14 cellular contexts compared by ENCODE assay signal in the genomic region with DNA sequence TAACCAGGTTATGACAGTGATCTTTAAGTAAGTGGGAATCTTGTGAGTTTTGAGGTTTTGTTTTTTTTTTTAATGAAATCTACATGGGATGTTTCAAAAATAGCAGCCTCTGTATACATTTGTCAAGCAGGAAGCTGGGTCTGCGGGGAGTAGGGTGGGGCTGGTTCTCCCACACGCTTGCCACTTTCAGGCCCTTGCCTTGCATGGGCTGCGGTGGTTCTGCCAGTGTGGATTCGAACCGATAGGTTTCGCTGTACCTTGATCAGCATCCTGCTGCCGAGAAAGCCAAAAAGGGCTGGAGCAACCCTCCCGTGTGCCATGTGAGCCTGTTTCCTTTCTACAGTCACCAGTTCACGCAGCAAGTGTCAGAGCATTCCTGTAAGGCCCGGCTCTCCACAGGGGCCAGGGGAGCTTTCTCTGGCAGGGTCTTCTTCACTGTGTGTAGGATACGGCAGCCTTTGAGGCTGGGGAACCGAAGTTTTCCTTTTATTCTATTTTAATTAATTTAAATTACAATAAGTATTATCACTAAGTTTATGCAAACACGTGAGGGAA.
DNase-seq lines count a peak whose midpoint lies in the region; ATAC-seq and TF ChIP-seq lines count a peak whose summit lies in the region.
"Had no signal": no experiment of that assay in that cellular context is flagged by ENCODE, and none has a peak within 500 bp of the region (broad histone marks: within the 10 kb centered on the region; RNA-seq: fewer than 3 reads in every experiment).

No MANE protein-coding gene starts in this region.

- peaks cover 35% of the 10 kb centered on the region for H3K4me1 ChIP-seq in CD8-positive, alpha-beta T cell (ENCODE audit: insufficient read depth, low read length)
- H3K4me1 ChIP-seq: parathyroid adenoma had no signal

- no peak for TF ChIP-seq CTCF in CD8-positive, alpha-beta T cell (IDR thresholded peaks at IDR 0.05)
- TF ChIP-seq CTCF in WERI-Rb-1 (IDR thresholded peaks at IDR 0.05; ENCODE audit: low read depth, low read length) (no peak), natural killer cell (IDR thresholded peaks at IDR 0.05) (no peak)

- H3K27me3 ChIP-seq in CD8-positive, alpha-beta T cell (ENCODE audit: insufficient read depth, low read length) = no peaks in the 10 kb centered on the region
- no peaks in the 10 kb centered on the region for H3K27me3 ChIP-seq in WERI-Rb-1 (ENCODE audit: insufficient read depth, low read depth, severe bottlenecking)
- H3K27me3 ChIP-seq: brain microvascular endothelial cell had no signal

- H3K9me3 Mint-ChIP-seq in CD8-positive, alpha-beta T cell = no peaks in the 10 kb centered on the region
- no peaks in the 10 kb centered on the region for H3K9me3 Mint-ChIP-seq in activated naive CD4-positive, alpha-beta T cell treated with anti-CD3 and anti-CD28 coated beads, Interleukin-2, amount 50 U/mL, for 24 hours
- no peaks in the 10 kb centered on the region for H3K9me3 Mint-ChIP-seq in natural killer cell
- H3K9me3 Mint-ChIP-seq: stimulated activated naive B cell treated with anti-CD40 and anti-IgM and Interleukin-4, amounts not matched to agents 10 μg/mL and 1 μg/mL and 100 μg/mL, for 72 hours had no signal

- CTCF ChIA-PET in CD8-positive, alpha-beta T cell (lab: Charles Lee) = no interaction called here

- DNase-seq in CD8-positive, alpha-beta T cell = peak in 6 of 7 experiments; percentile 10 to 69 (median 45)
- DNase-seq in WERI-Rb-1 = no peak
- DNase-seq in natural killer cell = no peak
- no peak for DNase-seq in NCI-H2029 (lab: John Stamatoyannopoulos, UW)
- DNase-seq in DMS153 treated with DMSO at 0.1 percent for 48 hours (lab: John Stamatoyannopoulos, UW; ENCODE audit: unreplicated experiment) = no peak
- DNase-seq: AML-193; brain microvascular endothelial cell; mammary epithelial cell; OCI-M1; stimulated activated naive B cell treated with anti-CD40 and anti-IgM and Interleukin-4, amounts not matched to agents 10 μg/mL and 1 μg/mL and 100 μg/mL, for 72 hours had no signal

- intact Hi-C loops in CD8-positive, alpha-beta T cell (cut with DNase I, micrococcal nuclease) = no loop called here
- intact Hi-C loops in natural killer cell (cut with micrococcal nuclease) = no loop called here

- no peak overlapping the region for H3K4me3 ChIP-seq in CD8-positive, alpha-beta T cell (ENCODE audit: low read depth, low read length)
- no peak overlapping the region for H3K4me3 ChIP-seq in WERI-Rb-1 (ENCODE audit: low read depth, low read length)

- H3K27ac Mint-ChIP-seq in CD8-positive, alpha-beta T cell = peak overlapping the region; percentile 90
- peak overlapping the region; percentile 66 for H3K27ac Mint-ChIP-seq in activated naive CD4-positive, alpha-beta T cell treated with anti-CD3 and anti-CD28 coated beads, Interleukin-2, amount 50 U/mL, for 24 hours
- peak overlapping the region; percentile 69 to 76 for H3K27ac Mint-ChIP-seq in natural killer cell

- peak; percentile 59 for ATAC-seq in CD8-positive, alpha-beta T cell
- peak in 2 of 3 donors; percentile 53 to 58 for ATAC-seq in natural killer cell
- no peak for ATAC-seq in GM18868 (IDR thresholded peaks at IDR 0.05; ENCODE audit: unreplicated experiment)
- no peak for ATAC-seq in GM21576 (IDR thresholded peaks at IDR 0.05; ENCODE audit: unreplicated experiment)
- ATAC-seq: stimulated activated naive B cell treated with anti-CD40 and anti-IgM and Interleukin-4, amounts not matched to agents 10 μg/mL and 1 μg/mL and 100 μg/mL, for 72 hours had no signal

- POLR2A ChIA-PET in CD8-positive, alpha-beta T cell (lab: Charles Lee) = interaction anchor here (0.9 kb wide), 1 partner anchor 1200 kb away, joined by 3 read pairs; no protein-coding TSS in a partner anchor

- no peak overlapping the region for H3K27ac ChIP-seq in CD8-positive, alpha-beta T cell (ENCODE audit: low read depth, low read length)
- peak overlapping the region; percentile 58 for H3K27ac ChIP-seq in WERI-Rb-1
- H3K27ac ChIP-seq: brain microvascular endothelial cell, parathyroid adenoma had no signal

- peaks cover 4% of the 10 kb centered on the region for H3K36me3 Mint-ChIP-seq in CD8-positive, alpha-beta T cell
- no peaks in the 10 kb centered on the region for H3K36me3 Mint-ChIP-seq in activated naive CD4-positive, alpha-beta T cell treated with anti-CD3 and anti-CD28 coated beads, Interleukin-2, amount 50 U/mL, for 24 hours
- H3K36me3 Mint-ChIP-seq in natural killer cell = no peaks in the 10 kb centered on the region

- no peaks in the 10 kb centered on the region for H3K9me3 ChIP-seq in CD8-positive, alpha-beta T cell (ENCODE audit: low read length)
- no peaks in the 10 kb centered on the region for H3K9me3 ChIP-seq in WERI-Rb-1 (ENCODE audit: severe bottlenecking)

- H3K27me3 Mint-ChIP-seq in CD8-positive, alpha-beta T cell (ENCODE audit: low read depth) = no peaks in the 10 kb centered on the region
- no peaks in the 10 kb centered on the region for H3K27me3 Mint-ChIP-seq in activated naive CD4-positive, alpha-beta T cell treated with anti-CD3 and anti-CD28 coated beads, Interleukin-2, amount 50 U/mL, for 24 hours
- H3K27me3 Mint-ChIP-seq in natural killer cell (ENCODE audit: low read depth in 2 of 2) = no peaks in the 10 kb centered on the region
- H3K27me3 Mint-ChIP-seq: stimulated activated naive B cell treated with anti-CD40 and anti-IgM and Interleukin-4, amounts not matched to agents 10 μg/mL and 1 μg/mL and 100 μg/mL, for 72 hours had no signal

- H3K36me3 ChIP-seq in CD8-positive, alpha-beta T cell (ENCODE audit: insufficient read depth, low read length) = no peaks in the 10 kb centered on the region
- no peaks in the 10 kb centered on the region; the same call in 1 of the 2 replicates for H3K36me3 ChIP-seq in WERI-Rb-1
- H3K36me3 ChIP-seq: brain microvascular endothelial cell had no signal

- peak overlapping the region; percentile 63 for H3K4me3 Mint-ChIP-seq in CD8-positive, alpha-beta T cell
- H3K4me3 Mint-ChIP-seq in activated naive CD4-positive, alpha-beta T cell treated with anti-CD3 and anti-CD28 coated beads, Interleukin-2, amount 50 U/mL, for 24 hours = peak overlapping the region; percentile 64
- peak overlapping the region; percentile 32 for H3K4me3 Mint-ChIP-seq in natural killer cell
- H3K4me3 Mint-ChIP-seq: stimulated activated naive B cell treated with anti-CD40 and anti-IgM and Interleukin-4, amounts not matched to agents 10 μg/mL and 1 μg/mL and 100 μg/mL, for 72 hours had no signal

- peaks cover 49% of the 10 kb centered on the region for H3K4me1 Mint-ChIP-seq in CD8-positive, alpha-beta T cell (ENCODE audit: low read depth)
- H3K4me1 Mint-ChIP-seq in activated naive CD4-positive, alpha-beta T cell treated with anti-CD3 and anti-CD28 coated beads, Interleukin-2, amount 50 U/mL, for 24 hours = peaks cover 73% of the 10 kb centered on the region
- peaks cover 9 to 10% of the 10 kb centered on the region in 2 donors for H3K4me1 Mint-ChIP-seq in natural killer cell

Comparison
In these comparisons a context has a peak if more than half of its experiments do, and no peak if none do; other contexts are left out.
1. ATAC-seq: peak in CD8-positive, alpha-beta T cell (single experiment) and natural killer cell (2 of 3); none in GM18868 (single experiment) and GM21576 (single experiment).
2. DNase-seq: peak in CD8-positive, alpha-beta T cell (6 of 7); none in WERI-Rb-1 (single experiment), natural killer cell (single experiment), NCI-H2029 (single experiment) and DMS153 treated with DMSO at 0.1 percent for 48 hours (single experiment).
3. Peak in every context shown above with its lines, with median percentiles within 50 percentile points of each other: H3K27ac Mint-ChIP-seq and H3K4me3 Mint-ChIP-seq.